In the genomic region with DNA sequence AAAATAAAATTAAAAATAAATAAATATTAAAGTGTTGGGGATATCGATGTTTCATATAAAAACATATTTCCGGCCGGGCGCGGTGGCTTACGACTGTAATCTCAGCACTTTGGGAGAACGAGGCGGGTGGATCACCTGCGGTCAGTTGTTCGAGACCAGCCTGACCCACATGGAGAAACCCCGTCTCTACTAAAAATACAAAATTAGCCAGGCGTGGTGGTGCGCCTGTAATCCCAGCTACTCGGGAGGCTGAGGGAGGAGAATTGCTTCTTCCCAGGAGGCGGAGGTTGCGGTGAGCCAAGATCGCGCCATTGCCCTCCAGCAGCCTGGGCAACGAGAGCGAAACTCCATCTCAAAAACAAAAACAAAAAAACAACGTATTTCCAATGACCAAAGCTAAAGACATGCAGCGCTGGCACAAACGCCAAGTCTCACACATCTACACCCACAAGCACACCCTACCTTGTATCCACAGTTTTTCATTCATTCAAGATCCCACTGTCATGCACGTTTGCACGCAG, we compare ENCODE assay signal across 8 cellular contexts. TPM values are rescaled to one million over a fixed set of nuclear protein-coding genes. Genes with fewer than 3 reads are reported as not detected.
A peak's percentile ranks its signal among the peaks of the same experiment; 100 is the strongest.
DNase-seq lines count a peak whose midpoint lies in the region; ATAC-seq and TF ChIP-seq lines count a peak whose summit lies in the region.

No MANE protein-coding gene starts in this region.

- H3K36me3 Mint-ChIP-seq in central memory CD8-positive, alpha-beta T cell (ENCODE audit: insufficient read depth): peaks cover 20% of the 10 kb centered on the region

- POLR2A ChIA-PET in A673 (lab: Charles Lee; ENCODE audit: low non-redundant PET): interaction anchor here (0.9 kb wide), 1 partner anchor 96 kb away, joined by 3 read pairs; a partner anchor contains a TSS

- intact Hi-C loops in A673 (cut with micrococcal nuclease; ENCODE audit: unreplicated experiment): no loop called here

- CTCF ChIA-PET in A673 (lab: Charles Lee): no interaction called here

- DNase-seq in A673 (ENCODE audit: low spot score) (no peak), NCI-H2171 (lab: John Stamatoyannopoulos, UW) (no peak), middle frontal gyrus (ENCODE audit: extremely low spot score, low spot score) (no peak), DMS53 treated with DMSO at 0.1 percent for 48 hours (lab: John Stamatoyannopoulos, UW; ENCODE audit: unreplicated experiment) (no peak)
- no peak for DNase-seq in central memory CD8-positive, alpha-beta T cell (ENCODE audit: low spot score in 2 of 2)

- no peaks in the 10 kb centered on the region for H3K9me3 Mint-ChIP-seq in central memory CD8-positive, alpha-beta T cell

- peaks cover 32% of the 10 kb centered on the region for H3K4me1 Mint-ChIP-seq in central memory CD8-positive, alpha-beta T cell

- H3K9me3 ChIP-seq in A673 (ENCODE audit: low read depth, low read length, poor library complexity, severe bottlenecking): peaks cover 17% of the 10 kb centered on the region
- H3K9me3 ChIP-seq in KOPT-K1 (ENCODE audit: insufficient read depth, low read length, poor library complexity, severe bottlenecking): peaks cover 48% of the 10 kb centered on the region
- H3K9me3 ChIP-seq in mucosa of rectum (ENCODE audit: control insufficient read depth in 2 of 2, low read length in 2 of 2): peaks cover 0 to 2% of the 10 kb centered on the region in 2 donors

- no peak for ATAC-seq in central memory CD8-positive, alpha-beta T cell (replicated peaks; ENCODE audit: extremely low read depth, poor library complexity, severe bottlenecking)
- ATAC-seq in HG03175 (IDR thresholded peaks at IDR 0.05; ENCODE audit: unreplicated experiment): no peak

- H3K4me3 ChIP-seq in A673 (ENCODE audit: low read depth, low read length, poor library complexity, severe bottlenecking) (peak overlapping the region; percentile 70), mucosa of rectum (ENCODE audit: low read length in 2 of 2) (peak overlapping the region; percentile 86 to 93)

- peak overlapping the region; percentile 97 for H3K27ac Mint-ChIP-seq in central memory CD8-positive, alpha-beta T cell (ENCODE audit: low read depth)

- H3K27me3 ChIP-seq in A673 (replicated peaks; ENCODE audit: insufficient read depth, low read depth, low read length, poor library complexity) (no peaks in the 10 kb centered on the region), mucosa of rectum (ENCODE audit: control insufficient read depth in 2 of 2, insufficient read depth in 2 of 2, low read length in 2 of 2) (no peaks in the 10 kb centered on the region)

- peak overlapping the region; percentile 73 to 79 for H3K9ac ChIP-seq in mucosa of rectum (ENCODE audit: low read depth in 1 of 2, low read length in 2 of 2)

- H3K27me3 Mint-ChIP-seq in central memory CD8-positive, alpha-beta T cell: no peaks in the 10 kb centered on the region

- H3K27ac ChIP-seq in A673 (ENCODE audit: low read depth, low read length, poor library complexity, severe bottlenecking) (peak overlapping the region; percentile 87), KOPT-K1 (ENCODE audit: low read depth, low read length, poor library complexity, severe bottlenecking) (peak overlapping the region; percentile 91), mucosa of rectum (ENCODE audit: low read depth in 2 of 2, low read length in 2 of 2) (peak overlapping the region in 1 of 2 donors; percentile 88)

- H3K4me3 Mint-ChIP-seq in central memory CD8-positive, alpha-beta T cell: peak overlapping the region; percentile 86

- H3K4me1 ChIP-seq in A673 (ENCODE audit: insufficient read depth, low read length, poor library complexity, severe bottlenecking) (peaks cover 2% of the 10 kb centered on the region), mucosa of rectum (ENCODE audit: control insufficient read depth in 2 of 2, insufficient read depth in 2 of 2, low read length in 2 of 2) (peaks cover 13 to 19% of the 10 kb centered on the region in 2 donors)

- BruUV-seq in A673 (replicated peaks; lab: Mats Ljungman, UMichigan): TSS peak; percentile 48

- no peak for TF ChIP-seq CTCF in A673 (conservative IDR thresholded peaks at IDR 0.05; ENCODE audit: low read depth, low read length)

- peaks cover 22% of the 10 kb centered on the region for H3K36me3 ChIP-seq in A673 (ENCODE audit: insufficient read depth, low read length, poor library complexity, severe bottlenecking)
- peaks cover 42% of the 10 kb centered on the region for H3K36me3 ChIP-seq in KOPT-K1 (ENCODE audit: insufficient read depth, low read length)
- H3K36me3 ChIP-seq in mucosa of rectum (ENCODE audit: control insufficient read depth in 2 of 2, insufficient read depth in 2 of 2, low read length in 2 of 2): peaks cover 12 to 13% of the 10 kb centered on the region in 2 donors

RNA-seq across cellular contexts. Expression of a gene that starts 0.9 kb away (rescaled TPM):
- 7.1 and 9.5 TPM in 2 replicates for total RNA-seq in A673 (2021)

RNA-seq across cellular contexts. Expression of a gene that starts 2.8 kb away (rescaled TPM):
- total RNA-seq in A673 (2021): 5.0 and 5.4 TPM in 2 replicates

RNA-seq across cellular contexts. Expression of a gene that starts 40.4 kb away (rescaled TPM):
- total RNA-seq in A673 (2021): 0.83 and 1.2 TPM in 2 replicates
